Comparison of ENCODE assay signal across 8 cellular contexts in the genomic region with DNA sequence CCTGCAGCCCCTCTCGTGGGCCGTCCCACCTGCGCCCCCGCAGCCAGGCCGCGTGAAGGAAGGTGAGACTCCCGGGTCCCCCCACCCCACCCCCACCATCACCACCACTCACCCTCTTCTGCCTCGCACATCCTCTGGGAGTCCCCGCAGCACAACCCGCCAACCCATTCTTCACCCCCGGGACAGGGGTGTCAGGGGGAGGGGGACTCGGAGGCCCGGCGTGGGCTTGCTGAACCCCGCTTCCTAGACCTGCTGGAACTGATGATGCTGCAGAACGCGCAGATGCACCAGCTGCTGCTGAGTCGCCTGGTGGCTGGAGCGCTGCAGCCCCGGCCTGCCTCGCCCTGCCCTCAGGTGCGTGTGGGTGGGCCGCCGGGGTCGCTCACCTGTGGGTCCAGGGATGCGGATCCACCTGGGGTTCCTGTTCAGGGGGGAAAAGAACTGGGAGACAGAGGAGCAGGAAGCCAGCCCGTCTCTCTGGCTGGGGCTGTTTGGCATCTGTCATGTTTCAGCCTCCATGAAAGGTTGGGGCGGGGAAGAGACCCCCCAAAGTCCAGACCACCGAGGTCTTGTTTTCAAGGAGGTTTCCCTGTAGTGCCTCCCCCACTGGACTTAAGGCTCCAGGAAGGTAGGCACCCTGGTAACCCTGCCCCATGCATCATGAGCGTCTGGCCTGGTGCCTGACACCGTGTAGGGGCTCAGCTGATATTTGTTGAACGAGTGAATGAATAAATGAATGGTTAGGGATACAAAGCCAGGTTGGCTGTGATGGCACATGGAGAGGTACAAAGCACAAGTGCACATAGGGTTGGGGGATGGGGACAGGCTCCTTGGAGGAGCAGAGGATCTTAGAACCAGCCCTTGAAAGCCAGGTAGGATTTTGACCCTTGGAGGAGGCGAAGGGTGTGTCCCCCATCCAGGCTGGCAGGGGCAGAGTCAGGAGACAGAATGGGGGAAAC. TPM values are rescaled to one million over a fixed set of nuclear protein-coding genes. Genes with fewer than 3 reads are reported as not detected.
DNase-seq lines count a peak whose midpoint lies in the region; ATAC-seq and TF ChIP-seq lines count a peak whose summit lies in the region.

No MANE protein-coding gene starts in this region.

- H3K27me3 ChIP-seq in KMS-11 (ENCODE audit: insufficient read depth, low read depth) (peaks cover 5% of the 10 kb centered on the region; the same call in 1 of the 2 replicates), mammary epithelial cell (ENCODE audit: insufficient read depth, low read length) (no peaks in the 10 kb centered on the region), muscle layer of duodenum (ENCODE audit: low read depth, low read length) (peaks cover 14% of the 10 kb centered on the region)

- H2AFZ ChIP-seq in KMS-11 (ENCODE audit: low read depth) (peak overlapping the region; percentile 70), mammary epithelial cell (ENCODE audit: low read depth, low read length) (peak overlapping the region; percentile 98)

- H3K27ac ChIP-seq in KMS-11 (no peak overlapping the region), mammary epithelial cell (ENCODE audit: insufficient read depth, low read depth, low read length) (no peak overlapping the region), muscle layer of duodenum (ENCODE audit: low read length) (no peak overlapping the region)

- H3K4me3 ChIP-seq in AG10803 (ENCODE audit: low read length) (peak overlapping the region; percentile 70), KMS-11 (IDR thresholded peaks at IDR 0.05; ENCODE audit: insufficient read depth, low read depth, low read length) (no peak overlapping the region), mammary epithelial cell (replicated peaks in 1 of 3; ENCODE audit: insufficient read depth in 1 of 3, low read depth in 2 of 3, low read length in 3 of 3) (peak overlapping the region; percentile 52 to 68 (median 59)), muscle layer of duodenum (ENCODE audit: low read depth in 1 of 2, low read length in 2 of 2) (peak overlapping the region; percentile 63 to 73)

- BruUV-seq in mammary epithelial cell (replicated peaks; lab: Mats Ljungman, UMichigan), result no TSS peak

- CTCF ChIA-PET in mammary epithelial cell (lab: Charles Lee; ENCODE audit: low non-redundant PET), result no interaction called here

- no peaks in the 10 kb centered on the region for H3K36me3 ChIP-seq in KMS-11 (ENCODE audit: insufficient read depth)
- no peaks in the 10 kb centered on the region for H3K36me3 ChIP-seq in mammary epithelial cell (ENCODE audit: insufficient read depth, low read length)
- no peaks in the 10 kb centered on the region for H3K36me3 ChIP-seq in muscle layer of duodenum (ENCODE audit: control insufficient read depth in 1 of 2, insufficient read depth in 2 of 2, low read length in 2 of 2)

- no peak overlapping the region; the same call in 1 of the 2 replicates for H3K9ac ChIP-seq in KMS-11
- no peak overlapping the region for H3K9ac ChIP-seq in mammary epithelial cell (ENCODE audit: insufficient read depth, low read length)

- dilution Hi-C loops in mammary epithelial cell (cut with HindIII; ENCODE audit: low sequenced_read_pairs), result no loop called here

- intact Hi-C loops in mammary epithelial cell (cut with micrococcal nuclease), result no loop called here

- DNase-seq in AG10803 (ENCODE audit: low read depth) (no peak), mammary epithelial cell (no peak), NCI-H128 (lab: John Stamatoyannopoulos, UW; ENCODE audit: unreplicated experiment) (no peak), NCI-H2171 treated with DMSO at 0.1 percent for 48 hours (lab: John Stamatoyannopoulos, UW) (no peak)
- no peak for DNase-seq in activated CD4-positive, alpha-beta T cell treated with anti-CD3 and anti-CD28 coated beads, Interleukin-2, amount 50 U/mL, for 1 hour

- TF ChIP-seq CTCF in AG10803 (conservative IDR thresholded peaks at IDR 0.05; ENCODE audit: low read length) (no peak), KMS-11 (conservative IDR thresholded peaks at IDR 0.05; ENCODE audit: low read depth, low read length) (no peak), mammary epithelial cell (conservative IDR thresholded peaks at IDR 0.05 in 1 of 2, IDR thresholded peaks at IDR 0.05 in 1 of 2; ENCODE audit: extremely low read depth in 1 of 2, insufficient read depth in 1 of 2, low read depth in 1 of 2, low read length in 2 of 2) (no peak)

- WGBS in mammary epithelial cell (ENCODE audit: low coverage, missing lambda C conversion rate), result 34% methylated on average over 7 of the region's 33 CpGs

- H3K9me3 ChIP-seq in mammary epithelial cell (replicated peaks; ENCODE audit: insufficient read depth, low read length) (no peaks in the 10 kb centered on the region), muscle layer of duodenum (ENCODE audit: control insufficient read depth in 1 of 2, low read length in 2 of 2) (no peaks in the 10 kb centered on the region)

- peaks cover 6% of the 10 kb centered on the region for H3K4me1 ChIP-seq in KMS-11 (ENCODE audit: low read depth, poor library complexity, severe bottlenecking)
- peaks cover 9% of the 10 kb centered on the region for H3K4me1 ChIP-seq in mammary epithelial cell (ENCODE audit: insufficient read depth, low read length)
- H3K4me1 ChIP-seq in muscle layer of duodenum (ENCODE audit: control insufficient read depth in 1 of 2, insufficient read depth in 2 of 2, low read length in 2 of 2), result peaks cover 0 to 16% of the 10 kb centered on the region in 2 donors

- peak overlapping the region; percentile 42 for H3K4me2 ChIP-seq in KMS-11
- peak overlapping the region; percentile 100 for H3K4me2 ChIP-seq in mammary epithelial cell (ENCODE audit: insufficient read depth, low read depth, low read length)

- H3K79me2 ChIP-seq in KMS-11 (ENCODE audit: insufficient read depth, low read depth), result no peaks in the 10 kb centered on the region
- H3K79me2 ChIP-seq in mammary epithelial cell (ENCODE audit: insufficient read depth, low read length), result no peaks in the 10 kb centered on the region

- ATAC-seq in GM21367 (IDR thresholded peaks at IDR 0.05; ENCODE audit: unreplicated experiment), result no peak

- H4K20me1 ChIP-seq in KMS-11 (ENCODE audit: insufficient read depth) (no peaks in the 10 kb centered on the region), mammary epithelial cell (ENCODE audit: insufficient read depth, low read length) (no peaks in the 10 kb centered on the region)

- in situ Hi-C loops in mammary epithelial cell (cut with MboI; ENCODE audit: low sequenced_read_pairs in 2 of 2), result no loop called here

RNA-seq across cellular contexts. Expression of a gene that starts 0.8 kb away (rescaled TPM):
- under 1 TPM; under 0.01 to 0.09 TPM for total RNA-seq in mammary epithelial cell
- polyA plus RNA-seq in mammary epithelial cell, result 0.09 TPM
- 0.31 TPM for polyA minus RNA-seq in mammary epithelial cell

RNA-seq across cellular contexts. Expression of a gene that starts 21.4 kb away (rescaled TPM):
- total RNA-seq in mammary epithelial cell, result 1 to 10 TPM in 1 of 2 donors, under 1 TPM in 1; 0.49 to 2.8 TPM
- 0.36 TPM for polyA plus RNA-seq in mammary epithelial cell
- not detected for polyA minus RNA-seq in mammary epithelial cell

RNA-seq across cellular contexts. Expression of a gene that starts 26.3 kb away (rescaled TPM):
- total RNA-seq in mammary epithelial cell, result not detected
- 0.01 TPM for polyA plus RNA-seq in mammary epithelial cell
- not detected for polyA minus RNA-seq in mammary epithelial cell
